8 cellular contexts compared by ENCODE assay signal in genomic region chr4:152735302-152735917, GRCh38. TPM values are rescaled to one million over a fixed set of nuclear protein-coding genes. Genes with fewer than 3 reads are reported as not detected.
DNase-seq lines count a peak whose midpoint lies in the region; ATAC-seq, FAIRE-seq and TF ChIP-seq lines count a peak whose summit lies in the region.

No MANE protein-coding gene starts in this region.

- CTCF ChIA-PET in WTC11 (lab: Charles Lee) = interaction anchor here (0.9 to 2.7 kb wide), 7 partner anchors 29 to 236 kb away, joined by 3 to 22 read pairs (median 3); partner anchors contain the start of genes ARFIP1 and TIGD4

- H3K4me3 ChIP-seq in keratinocyte (ENCODE audit: control insufficient read depth in 2 of 3, extremely low read depth in 1 of 3, insufficient read depth in 2 of 3, low read depth in 1 of 3, low read length in 3 of 3) = no peak overlapping the region

- H3K4me2 ChIP-seq in keratinocyte (ENCODE audit: control insufficient read depth, extremely low read depth, insufficient read depth, low read depth, low read length) = no peak overlapping the region

- peak; percentile 26 for DNase-seq in NCI-H2107 treated with DMSO at 0.1 percent for 48 hours (lab: John Stamatoyannopoulos, UW; ENCODE audit: unreplicated experiment)
- no peak for DNase-seq in NCI-H2107 (lab: John Stamatoyannopoulos, UW)
- peak; percentile 27 for DNase-seq in M059J (ENCODE audit: low read depth)
- DNase-seq in WTC11 (ENCODE audit: low spot score) = no peak
- no peak for DNase-seq in keratinocyte (ENCODE audit: low read depth, low spot score)
- DNase-seq in C1 segment of cervical spinal cord (lab: John Stamatoyannopoulos, UW) = no peak
- no peak for DNase-seq in activated CD4-positive, CD25-positive, alpha-beta regulatory T cell (lab: John Stamatoyannopoulos, UW)

- TF ChIP-seq CTCF in WTC11 (IDR thresholded peaks at IDR 0.05) = no peak
- peak in 2 of 3 experiments; percentile 28 to 53 for TF ChIP-seq CTCF in keratinocyte (optimal IDR thresholded peaks at IDR 0.05 in 1 of 3, IDR thresholded peaks at IDR 0.05 in 1 of 3, conservative IDR thresholded peaks at IDR 0.05 in 1 of 3; ENCODE audit: extremely low read depth in 1 of 3, insufficient read depth in 2 of 3, low read length in 3 of 3)

- no peaks in the 10 kb centered on the region for H4K20me1 ChIP-seq in keratinocyte (ENCODE audit: control insufficient read depth, extremely low read depth, insufficient read depth, low read length)

- no peaks in the 10 kb centered on the region for H3K79me2 ChIP-seq in keratinocyte (ENCODE audit: control insufficient read depth, insufficient read depth, low read length)

- H3K27ac ChIP-seq in keratinocyte (ENCODE audit: control insufficient read depth, insufficient read depth, low read length) = no peak overlapping the region

- H3K9me3 ChIP-seq in keratinocyte (ENCODE audit: control insufficient read depth, low read depth, low read length) = no peaks in the 10 kb centered on the region

- dilution Hi-C loops in keratinocyte (cut with MboI; ENCODE audit: extremely low pct_ligation_motif_present, low sequenced_read_pairs) = no loop called here

- H3K9ac ChIP-seq in keratinocyte (ENCODE audit: control insufficient read depth, extremely low read depth, insufficient read depth, low read length) = no peak overlapping the region

- FAIRE-seq in keratinocyte (lab: Jason Lieb, UNC) = peak; percentile 67

- no peaks in the 10 kb centered on the region for H3K4me1 ChIP-seq in keratinocyte (ENCODE audit: control insufficient read depth, extremely low read depth, insufficient read depth, low read length)

- ATAC-seq in WTC11 (peak; percentile 46; the same call in 1 of the 2 replicates), GM21723 (IDR thresholded peaks at IDR 0.05; ENCODE audit: unreplicated experiment) (no peak)

- no peaks in the 10 kb centered on the region for H3K36me3 ChIP-seq in keratinocyte (ENCODE audit: control insufficient read depth in 2 of 2, extremely low read depth in 1 of 2, insufficient read depth in 2 of 2, low read length in 2 of 2)

- no peaks in the 10 kb centered on the region for H3K27me3 ChIP-seq in keratinocyte (ENCODE audit: control insufficient read depth, extremely low read depth, insufficient read depth, low read length)

- peak overlapping the region; percentile 0 for H3K27ac Mint-ChIP-seq in WTC11

- H2AFZ ChIP-seq in keratinocyte (ENCODE audit: control insufficient read depth, low read length) = no peak overlapping the region

- no peaks in the 10 kb centered on the region for H3K9me3 Mint-ChIP-seq in WTC11

- H3K4me1 Mint-ChIP-seq in WTC11 = peaks cover 26% of the 10 kb centered on the region

- POLR2A ChIA-PET in WTC11 (lab: Charles Lee) = no interaction called here

- no peaks in the 10 kb centered on the region for H3K9me1 ChIP-seq in keratinocyte (ENCODE audit: control insufficient read depth, extremely low read depth, insufficient read depth, low read length)

- H3K36me3 Mint-ChIP-seq in WTC11 = no peaks in the 10 kb centered on the region

- H3K4me3 Mint-ChIP-seq in WTC11 = no peak overlapping the region

- H3K27me3 Mint-ChIP-seq in WTC11 (ENCODE audit: low read depth) = no peaks in the 10 kb centered on the region

TF ChIP-seq in WTC11, 78 proteins besides CTCF, POLR2A, EP300 and RAD21 (continues in another document):
- TF ChIP-seq ZBTB21 (CRISPR knock-in tag; IDR thresholded peaks at IDR 0.05; ENCODE audit: borderline replicate concordance) (no peak), MLX (CRISPR knock-in tag; IDR thresholded peaks at IDR 0.05) (no peak), GTF2I (CRISPR knock-in tag; conservative IDR thresholded peaks at IDR 0.05) (no peak; the same call in 1 of the 2 replicates), PRDM15 (CRISPR knock-in tag; IDR thresholded peaks at IDR 0.05) (no peak), ATF2 (CRISPR knock-in tag; IDR thresholded peaks at IDR 0.05; ENCODE audit: borderline replicate concordance, low read depth) (no peak), ESRRA (CRISPR knock-in tag; IDR thresholded peaks at IDR 0.05; ENCODE audit: borderline replicate concordance) (no peak), ZNF423 (CRISPR knock-in tag; IDR thresholded peaks at IDR 0.05) (no peak), EMX1 (CRISPR knock-in tag; IDR thresholded peaks at IDR 0.05) (no peak)

RNA-seq across cellular contexts. Expression of gene TIGD4, which starts 44.1 kb away (rescaled TPM):
- total RNA-seq in M059J (2014; rRNA removed; shearing (Covaris generic)) = 0.30 TPM in 1 of 2 replicates, not detected in the other
- total RNA-seq in WTC11 (2021) = 1.9 to 2.5 TPM (median 2.0 TPM) in 3 replicates
- polyA plus RNA-seq in keratinocyte = 0.10 to 0.21 TPM (median 0.12 TPM) in 3 replicates
- 0.17 TPM for polyA plus RNA-seq in keratinocyte (2011; ENCODE audit: low read depth)
- 0.06 and 0.13 TPM in 2 replicates for polyA plus RNA-seq in keratinocyte (2011; cell fraction: cytosol; rRNA removed)
- polyA plus RNA-seq in keratinocyte (2011; cell fraction: nucleus; rRNA removed) = 0.23 and 0.27 TPM in 2 replicates
- 0.08 and 0.18 TPM in 2 replicates for polyA plus RNA-seq in keratinocyte (2012; ENCODE audit: low replicate concordance)
- polyA minus RNA-seq in keratinocyte = 0.06 to 0.20 TPM in 2 of 3 replicates, not detected in the other
- polyA minus RNA-seq in keratinocyte (2011; cell fraction: cytosol; rRNA and poly(A)+ RNA removed) = not detected
- 0.39 TPM in 1 of 2 replicates, not detected in the other for polyA minus RNA-seq in keratinocyte (2011; cell fraction: nucleus; rRNA and poly(A)+ RNA removed)

RNA-seq across cellular contexts. Expression of gene ARFIP1, which starts 44.3 kb away (rescaled TPM):
- total RNA-seq in M059J (2014; rRNA removed; shearing (Covaris generic)) = 41.6 and 44.8 TPM in 2 replicates
- 29.2 to 35.3 TPM (median 31.2 TPM) in 3 replicates for total RNA-seq in WTC11 (2021)
- polyA plus RNA-seq in keratinocyte = 23.5 to 44.4 TPM (median 28.2 TPM) in 3 replicates
- 13.7 TPM for polyA plus RNA-seq in keratinocyte (2011; ENCODE audit: low read depth)
- 18.6 and 35.5 TPM in 2 replicates for polyA plus RNA-seq in keratinocyte (2011; cell fraction: cytosol; rRNA removed)
- polyA plus RNA-seq in keratinocyte (2011; cell fraction: nucleus; rRNA removed) = 34.0 and 42.9 TPM in 2 replicates
- 22.1 and 24.0 TPM in 2 replicates for polyA plus RNA-seq in keratinocyte (2012; ENCODE audit: low replicate concordance)
- 5.1 to 23.7 TPM (median 18.7 TPM) in 3 replicates for polyA minus RNA-seq in keratinocyte
- polyA minus RNA-seq in keratinocyte (2011; cell fraction: cytosol; rRNA and poly(A)+ RNA removed) = 25.3 TPM
- 20.8 and 45.2 TPM in 2 replicates for polyA minus RNA-seq in keratinocyte (2011; cell fraction: nucleus; rRNA and poly(A)+ RNA removed)

RNA-seq across cellular contexts. Expression of gene TMEM154, which starts 55.6 kb away (rescaled TPM):
- total RNA-seq in M059J (2014; rRNA removed; shearing (Covaris generic)) = 8.1 and 11.0 TPM in 2 replicates
- 1.7 to 2.1 TPM (median 1.9 TPM) in 3 replicates for total RNA-seq in WTC11 (2021)
- 41.9 to 106 TPM (median 52.5 TPM) in 3 replicates for polyA plus RNA-seq in keratinocyte
- polyA plus RNA-seq in keratinocyte (2011; ENCODE audit: low read depth) = 43.2 TPM
- polyA plus RNA-seq in keratinocyte (2011; cell fraction: cytosol; rRNA removed) = 27.5 and 70.7 TPM in 2 replicates
- polyA plus RNA-seq in keratinocyte (2011; cell fraction: nucleus; rRNA removed) = 63.9 and 77.4 TPM in 2 replicates
- polyA plus RNA-seq in keratinocyte (2012; ENCODE audit: low replicate concordance) = 33.8 and 66.2 TPM in 2 replicates
- 50.2 to 103 TPM (median 66.3 TPM) in 3 replicates for polyA minus RNA-seq in keratinocyte
- polyA minus RNA-seq in keratinocyte (2011; cell fraction: cytosol; rRNA and poly(A)+ RNA removed) = 32.8 TPM
- 62.8 and 110 TPM in 2 replicates for polyA minus RNA-seq in keratinocyte (2011; cell fraction: nucleus; rRNA and poly(A)+ RNA removed)

Comparison
In these comparisons a context has a peak if more than half of its experiments do, and no peak if none do; other contexts are left out.
1. DNase-seq: peak in NCI-H2107 treated with DMSO at 0.1 percent for 48 hours (single experiment) and M059J (single experiment); none in NCI-H2107 (single experiment), WTC11 (single experiment), keratinocyte (single experiment), C1 segment of cervical spinal cord (0 of 14) and activated CD4-positive, CD25-positive, alpha-beta regulatory T cell (0 of 4).